ENCODE assay signal across 15 cellular contexts in genomic region chr17:46108550-46109110, GRCh38.
DNase-seq lines count a peak whose midpoint lies in the region; ATAC-seq and TF ChIP-seq lines count a peak whose summit lies in the region.
"Had no signal": no experiment of that assay in that cellular context is flagged by ENCODE, and none has a peak within 500 bp of the region (broad histone marks: within the 10 kb centered on the region; RNA-seq: fewer than 3 reads in every experiment).

No MANE protein-coding gene starts in this region.

- dilution Hi-C loops in mammary epithelial cell (cut with HindIII; ENCODE audit: low sequenced_read_pairs) = no loop called here

- H4K20me1 ChIP-seq in mammary epithelial cell (ENCODE audit: insufficient read depth, low read length) = peaks cover 6% of the 10 kb centered on the region

- H3K9me3 ChIP-seq in mammary epithelial cell (replicated peaks; ENCODE audit: insufficient read depth, low read length) = no peaks in the 10 kb centered on the region
- no peaks in the 10 kb centered on the region for H3K9me3 ChIP-seq in transverse colon
- H3K9me3 ChIP-seq: BE2C, Peyer's patch, thyroid gland had no signal

- no peak overlapping the region for H2AFZ ChIP-seq in mammary epithelial cell (ENCODE audit: low read depth, low read length)

- H3K4me3 ChIP-seq in mammary epithelial cell (replicated peaks in 1 of 3; ENCODE audit: insufficient read depth in 1 of 3, low read depth in 2 of 3, low read length in 3 of 3) (no peak overlapping the region), transverse colon (no peak overlapping the region)
- H3K4me3 ChIP-seq: Peyer's patch, thyroid gland had no signal

- H3K36me3 Mint-ChIP-seq in MCF 10A (ENCODE audit: insufficient read depth, unreplicated experiment) = peaks cover 7% of the 10 kb centered on the region
- peaks cover 7% of the 10 kb centered on the region for H3K36me3 Mint-ChIP-seq in activated B cell treated with CpG ODN at 0.5 μM for 24 hours (ENCODE audit: low read depth)

- TF ChIP-seq EP300 in transverse colon (IDR thresholded peaks at IDR 0.05; ENCODE audit: low read depth) = no peak

- peaks cover 33% of the 10 kb centered on the region for H3K4me1 Mint-ChIP-seq in MCF 10A (ENCODE audit: insufficient read depth, unreplicated experiment)
- H3K4me1 Mint-ChIP-seq in activated B cell treated with CpG ODN at 0.5 μM for 24 hours = peaks cover 74% of the 10 kb centered on the region

- ATAC-seq in activated B cell treated with CpG ODN at 0.5 μM for 24 hours (ENCODE audit: low read depth) (no peak), left colon (peak; percentile 65), GM21529 (IDR thresholded peaks at IDR 0.05; ENCODE audit: unreplicated experiment) (no peak), HG03135 (IDR thresholded peaks at IDR 0.05; ENCODE audit: unreplicated experiment) (no peak)

- H3K27me3 ChIP-seq in mammary epithelial cell (ENCODE audit: insufficient read depth, low read length) (no peaks in the 10 kb centered on the region), transverse colon (no peaks in the 10 kb centered on the region)
- H3K27me3 ChIP-seq: BE2C, Peyer's patch, thyroid gland had no signal

- no peak for TF ChIP-seq POLR2A in transverse colon (IDR thresholded peaks at IDR 0.05)

- H3K79me2 ChIP-seq in mammary epithelial cell (ENCODE audit: insufficient read depth, low read length) = peaks cover 99% of the 10 kb centered on the region

- H3K9ac ChIP-seq in mammary epithelial cell (ENCODE audit: insufficient read depth, low read length) = no peak overlapping the region

- H3K27me3 Mint-ChIP-seq in MCF 10A (ENCODE audit: insufficient read depth, unreplicated experiment) (no peaks in the 10 kb centered on the region), activated B cell treated with CpG ODN at 0.5 μM for 24 hours (no peaks in the 10 kb centered on the region)

- WGBS in mammary epithelial cell (ENCODE audit: low coverage, missing lambda C conversion rate) = 50% methylated on average over 4 of the region's 4 CpGs
- WGBS in transverse colon (ENCODE audit: low coverage in 1 of 2), 2 donors = 42 to 53% methylated on average over 1 to 4 of the region's 4 CpGs

- in situ Hi-C loops in mammary epithelial cell (cut with MboI; ENCODE audit: low sequenced_read_pairs in 2 of 2) (no loop called here), transverse colon (cut with MboI; ENCODE audit: low pct_ligation_motif_present in 1 of 4, low pct_unique_long_range_greater_than_20kb in 1 of 4, low sequenced_read_pairs in 3 of 4) (no loop called here)

- H3K27ac Mint-ChIP-seq in MCF 10A (ENCODE audit: low read depth, unreplicated experiment) = no peak overlapping the region
- H3K27ac Mint-ChIP-seq in activated B cell treated with CpG ODN at 0.5 μM for 24 hours = peak overlapping the region; percentile 26

- POLR2A ChIA-PET in MCF 10A (lab: Yijun Ruan, JAX) (interaction anchor here (0.6 to 1.7 kb wide), 5 partner anchors 14 to 85 kb away, joined by 3 to 4 read pairs (median 3); partner anchors contain the start of gene KANSL1), activated B cell treated with CpG ODN at 0.5 μM for 24 hours (lab: Charles Lee) (no interaction called here)

- intact Hi-C loops in MCF 10A (cut with micrococcal nuclease) = no loop called here
- intact Hi-C loops in mammary epithelial cell (cut with micrococcal nuclease) = loop anchor here (5.0 to 10.0 kb wide), 2 partner anchors 64 to 84 kb away; partner anchors contain the start of gene KANSL1
- intact Hi-C loops in activated B cell treated with CpG ODN at 0.5 μM for 24 hours (cut with micrococcal nuclease) = no loop called here
- intact Hi-C loops in left colon (cut with DNase I, micrococcal nuclease) = no loop called here
- intact Hi-C loops in transverse colon (cut with DNase I; ENCODE audit: low total_unique reads) = no loop called here

- H3K27ac ChIP-seq in mammary epithelial cell (ENCODE audit: insufficient read depth, low read depth, low read length) = no peak overlapping the region
- peak overlapping the region; percentile 37 to 60 (median 42) for H3K27ac ChIP-seq in transverse colon
- H3K27ac ChIP-seq: HL-60, Peyer's patch had no signal

- H3K36me3 ChIP-seq in mammary epithelial cell (ENCODE audit: insufficient read depth, low read length) (no peaks in the 10 kb centered on the region), transverse colon (no peaks in the 10 kb centered on the region)
- H3K36me3 ChIP-seq: BE2C, Peyer's patch, thyroid gland had no signal

- H3K4me1 ChIP-seq in mammary epithelial cell (ENCODE audit: insufficient read depth, low read length) = peaks cover 11% of the 10 kb centered on the region
- H3K4me1 ChIP-seq in transverse colon = peaks cover 36 to 57% (median 41%) of the 10 kb centered on the region in 4 donors

- no peak for TF ChIP-seq CTCF in MCF 10A (IDR thresholded peaks at IDR 0.05; ENCODE audit: unreplicated experiment)
- no peak for TF ChIP-seq CTCF in mammary epithelial cell (conservative IDR thresholded peaks at IDR 0.05 in 1 of 2, IDR thresholded peaks at IDR 0.05 in 1 of 2; ENCODE audit: extremely low read depth in 1 of 2, insufficient read depth in 1 of 2, low read depth in 1 of 2, low read length in 2 of 2)
- TF ChIP-seq CTCF in activated B cell treated with CpG ODN at 0.5 μM for 24 hours (IDR thresholded peaks at IDR 0.05) = no peak
- TF ChIP-seq CTCF in transverse colon (IDR thresholded peaks at IDR 0.05) = no peak

- peak; percentile 18 for DNase-seq in MCF 10A (ENCODE audit: unreplicated experiment)
- no peak for DNase-seq in mammary epithelial cell
- no peak for DNase-seq in activated B cell treated with CpG ODN at 0.5 μM for 24 hours
- DNase-seq in left colon = no peak
- DNase-seq in transverse colon = no peak
- DNase-seq in pons (ENCODE audit: low spot score) = no peak
- DNase-seq: activated gamma-delta T cell treated with Interleukin-2 at 50 U/mL for 16 hours, BE2C, NCI-H146, nucleus accumbens, Peyer's patch, thyroid gland had no signal

- H3K4me3 Mint-ChIP-seq in MCF 10A (ENCODE audit: unreplicated experiment) = no peak overlapping the region
- peak overlapping the region; percentile 9 for H3K4me3 Mint-ChIP-seq in activated B cell treated with CpG ODN at 0.5 μM for 24 hours

- CTCF ChIA-PET in MCF 10A (lab: Yijun Ruan, JAX) = interaction anchor here (0.8 kb wide), 1 partner anchor 65 kb away, joined by 3 read pairs; no protein-coding TSS in a partner anchor
- CTCF ChIA-PET in mammary epithelial cell (lab: Charles Lee; ENCODE audit: low non-redundant PET) = interaction anchor here (0.5 to 1.8 kb wide), 3 partner anchors 10 to 104 kb away, joined by 3 to 8 read pairs (median 4); partner anchors contain the start of gene KANSL1
- CTCF ChIA-PET in activated B cell treated with CpG ODN at 0.5 μM for 24 hours (lab: Charles Lee) = interaction anchor here (1.0 kb wide), 1 partner anchor 84 kb away, joined by 3 read pairs; the partner anchor contains the start of gene KANSL1

- no peak overlapping the region for H3K4me2 ChIP-seq in mammary epithelial cell (ENCODE audit: insufficient read depth, low read depth, low read length)

- H3K9me3 Mint-ChIP-seq in MCF 10A (ENCODE audit: unreplicated experiment) (no peaks in the 10 kb centered on the region), activated B cell treated with CpG ODN at 0.5 μM for 24 hours (no peaks in the 10 kb centered on the region)

- BruUV-seq in MCF 10A (replicated peaks; lab: Mats Ljungman, UMichigan) = no TSS peak
- no TSS peak for BruUV-seq in mammary epithelial cell (replicated peaks; lab: Mats Ljungman, UMichigan)
